ENCODE assay signal across 8 cellular contexts in the genomic region with DNA sequence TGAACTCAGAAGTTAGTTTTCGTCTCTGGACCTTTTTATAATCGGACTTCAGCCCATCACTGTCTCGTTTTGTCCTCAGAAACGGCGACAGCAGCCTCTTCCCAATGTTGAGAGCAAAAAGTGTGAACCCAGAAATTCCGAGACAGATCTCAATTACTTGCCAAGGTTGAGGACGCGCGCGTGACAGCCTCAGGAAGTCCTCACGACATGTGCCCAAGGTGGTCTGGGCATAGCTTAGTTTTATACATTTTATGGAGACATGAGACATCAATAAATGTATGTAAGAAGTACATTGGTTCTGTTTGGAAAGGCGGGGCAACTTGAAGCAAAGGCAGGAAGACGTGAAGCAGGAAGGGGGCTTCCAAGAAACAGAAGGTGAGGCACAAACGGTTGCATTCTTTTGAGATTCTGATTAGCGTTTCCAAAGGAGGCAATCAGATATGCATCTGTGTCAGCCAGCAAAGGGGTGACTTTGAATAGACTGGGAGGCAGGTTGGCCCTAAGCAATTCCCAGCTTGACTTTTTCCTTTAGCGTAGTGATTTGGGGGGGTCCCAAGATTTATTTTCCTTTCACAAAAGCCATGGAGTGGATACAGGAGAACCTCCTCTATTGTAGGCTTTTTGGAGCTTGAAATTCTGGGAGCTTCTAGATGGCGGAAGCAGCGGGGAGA. TPM values are rescaled to one million over a fixed set of nuclear protein-coding genes. Genes with fewer than 3 reads are reported as not detected.
DNase-seq lines count a peak whose midpoint lies in the region; ATAC-seq and TF ChIP-seq lines count a peak whose summit lies in the region.

No MANE protein-coding gene starts in this region.

- intact Hi-C loops in ascending aorta (cut with DNase I) = loop anchor here (1.0 to 2.0 kb wide), 5 partner anchors 36 to 124 kb away; a partner anchor contains a TSS

- peak overlapping the region; percentile 86 to 96 for H3K27ac ChIP-seq in ascending aorta
- H3K27ac ChIP-seq in stomach smooth muscle (ENCODE audit: low read length) = peak overlapping the region; percentile 92

- TF ChIP-seq CTCF in ascending aorta (IDR thresholded peaks at IDR 0.05) = no peak

- H3K27me3 ChIP-seq in ascending aorta (no peaks in the 10 kb centered on the region), stomach smooth muscle (ENCODE audit: control insufficient read depth in 1 of 2, insufficient read depth in 2 of 2, low read length in 2 of 2) (no peaks in the 10 kb centered on the region)

- peak; percentile 8 for ATAC-seq in HG03439 (IDR thresholded peaks at IDR 0.05; ENCODE audit: unreplicated experiment)

- peak; percentile 38 for DNase-seq in NCI-H1694 (lab: John Stamatoyannopoulos, UW)
- DNase-seq in NCI-H1694 treated with DMSO at 0.1 percent for 48 hours (lab: John Stamatoyannopoulos, UW) = no peak
- DNase-seq in ascending aorta (ENCODE audit: low spot score in 2 of 2) = no peak
- DNase-seq in inferior parietal cortex (ENCODE audit: extremely low spot score) = peak; percentile 27
- DNase-seq in SK-N-DZ (ENCODE audit: low spot score) = no peak
- no peak for DNase-seq in NCI-H2227 treated with DMSO at 0.1 percent for 48 hours (lab: John Stamatoyannopoulos, UW)

- peak overlapping the region; percentile 86 to 93 for H3K9ac ChIP-seq in stomach smooth muscle (ENCODE audit: low read length in 2 of 2)

- H3K9me3 ChIP-seq in ascending aorta (no peaks in the 10 kb centered on the region), stomach smooth muscle (ENCODE audit: control insufficient read depth in 2 of 2, low read length in 2 of 2) (no peaks in the 10 kb centered on the region)

- H3K4me1 ChIP-seq in ascending aorta = peaks cover 11 to 12% of the 10 kb centered on the region in 2 donors
- H3K4me1 ChIP-seq in stomach smooth muscle (ENCODE audit: control insufficient read depth, insufficient read depth, low read length) = peaks cover 24% of the 10 kb centered on the region

- H3K4me3 ChIP-seq in ascending aorta = peak overlapping the region; percentile 69 to 93
- peak overlapping the region; percentile 67 to 88 for H3K4me3 ChIP-seq in stomach smooth muscle (ENCODE audit: low read length in 2 of 2)

- H3K36me3 ChIP-seq in ascending aorta = peaks cover 18 to 19% of the 10 kb centered on the region in 2 donors
- H3K36me3 ChIP-seq in stomach smooth muscle (ENCODE audit: control insufficient read depth in 2 of 2, insufficient read depth in 2 of 2, low read length in 2 of 2) = peaks cover 4 to 19% of the 10 kb centered on the region in 2 donors

RNA-seq across cellular contexts. Expression of a gene that starts 0.6 kb away (rescaled TPM):
- total RNA-seq in ascending aorta = 19.6 TPM
- polyA plus RNA-seq in SK-N-DZ (2014; cell fraction: cytosol; rRNA removed) = 16.9 and 17.1 TPM in 2 replicates
- polyA plus RNA-seq in SK-N-DZ (2014; cell fraction: nucleus; rRNA removed) = 8.8 and 9.3 TPM in 2 replicates

RNA-seq across cellular contexts. Expression of a gene that starts 8.9 kb away (rescaled TPM):
- 18.9 TPM for total RNA-seq in ascending aorta
- 70.5 and 90.0 TPM in 2 replicates for polyA plus RNA-seq in SK-N-DZ (2014; cell fraction: cytosol; rRNA removed)
- 52.0 and 65.3 TPM in 2 replicates for polyA plus RNA-seq in SK-N-DZ (2014; cell fraction: nucleus; rRNA removed)

RNA-seq across cellular contexts. Expression of a gene that starts 22.9 kb away (rescaled TPM):
- total RNA-seq in ascending aorta = 10.9 TPM
- polyA plus RNA-seq in SK-N-DZ (2014; cell fraction: cytosol; rRNA removed) = 18.1 and 19.4 TPM in 2 replicates
- 13.6 and 21.7 TPM in 2 replicates for polyA plus RNA-seq in SK-N-DZ (2014; cell fraction: nucleus; rRNA removed)

RNA-seq across cellular contexts. Expression of a gene that starts 36.3 kb away (rescaled TPM):
- 11.3 TPM for total RNA-seq in ascending aorta
- polyA plus RNA-seq in SK-N-DZ (2014; cell fraction: cytosol; rRNA removed) = 13.2 and 13.5 TPM in 2 replicates
- 18.9 and 19.3 TPM in 2 replicates for polyA plus RNA-seq in SK-N-DZ (2014; cell fraction: nucleus; rRNA removed)

RNA-seq across cellular contexts. Expression of a gene that starts 50.3 kb away (rescaled TPM):
- total RNA-seq in ascending aorta = 12.1 TPM
- 8.6 and 15.4 TPM in 2 replicates for polyA plus RNA-seq in SK-N-DZ (2014; cell fraction: cytosol; rRNA removed)
- 12.8 and 18.5 TPM in 2 replicates for polyA plus RNA-seq in SK-N-DZ (2014; cell fraction: nucleus; rRNA removed)

Comparison
In these comparisons a context has a peak if more than half of its experiments do, and no peak if none do; other contexts are left out.
1. DNase-seq: peak in NCI-H1694 (single experiment) and inferior parietal cortex (single experiment); none in NCI-H1694 treated with DMSO at 0.1 percent for 48 hours (single experiment), ascending aorta (0 of 2), SK-N-DZ (single experiment) and NCI-H2227 treated with DMSO at 0.1 percent for 48 hours (single experiment).